Comparison of ENCODE assay signal across 1 cellular context in genomic region chr16:89490386-89491237, GRCh38.
TF ChIP-seq lines count a peak whose summit lies in the region.

Gene ANKRD11 (minus strand): TSS chr16:89490561. CDS start chr16:89317019, 173,542 bp downstream.

TF ChIP-seq in HepG2, 621 proteins besides CTCF, POLR2A, EP300 and RAD21 (continued from another document and continues in another):
- TF ChIP-seq KIAA2018 (CRISPR knock-in tag; IDR thresholded peaks at IDR 0.05; ENCODE audit: borderline replicate concordance) (no peak), SP2 (CRISPR knock-in tag; IDR thresholded peaks at IDR 0.05) (peak; percentile 100), ARID4A (CRISPR knock-in tag; IDR thresholded peaks at IDR 0.05; ENCODE audit: borderline replicate concordance) (peak; percentile 98), ZNF557 (CRISPR knock-in tag; IDR thresholded peaks at IDR 0.05) (no peak), ERF (CRISPR knock-in tag; IDR thresholded peaks at IDR 0.05) (peak; percentile 79), GATA4 (IDR thresholded peaks at IDR 0.05; ENCODE audit: borderline replicate concordance, low read depth) (no peak; the same call in 1 of the 2 replicates), ZNF446 (CRISPR knock-in tag; IDR thresholded peaks at IDR 0.05) (no peak), NFATC3 (CRISPR knock-in tag; IDR thresholded peaks at IDR 0.05) (no peak), THAP9 (CRISPR knock-in tag; IDR thresholded peaks at IDR 0.05; ENCODE audit: borderline replicate concordance) (peak; percentile 95; the same call in 1 of the 2 replicates), ISL2 (CRISPR knock-in tag; IDR thresholded peaks at IDR 0.05) (peak; percentile 4; the same call in 1 of the 2 replicates), PLRG1 (conservative IDR thresholded peaks at IDR 0.05) (no peak), USF2 (IDR thresholded peaks at IDR 0.05; ENCODE audit: low read depth, low read length) (no peak), USF2 (CRISPR knock-in tag; IDR thresholded peaks at IDR 0.05; ENCODE audit: borderline replicate concordance) (no peak; the same call in 1 of the 2 replicates), MED8 (CRISPR knock-in tag; IDR thresholded peaks at IDR 0.05; ENCODE audit: insufficient replicate concordance) (peak; percentile 83), HMG20B (CRISPR knock-in tag; conservative IDR thresholded peaks at IDR 0.05) (no peak), NRL (CRISPR knock-in tag; IDR thresholded peaks at IDR 0.05; ENCODE audit: borderline replicate concordance) (peak; percentile 90), RAD51 (IDR thresholded peaks at IDR 0.05; ENCODE audit: borderline replicate concordance) (no peak), ZNF747 (CRISPR knock-in tag; IDR thresholded peaks at IDR 0.05; ENCODE audit: borderline replicate concordance) (no peak), DNMT3B (CRISPR knock-in tag; conservative IDR thresholded peaks at IDR 0.05) (no peak; the same call in 1 of the 2 replicates), RARG (CRISPR knock-in tag; IDR thresholded peaks at IDR 0.05; ENCODE audit: low read depth) (no peak; the same call in 1 of the 2 replicates), NFKB2 (CRISPR knock-in tag; IDR thresholded peaks at IDR 0.05; ENCODE audit: borderline replicate concordance) (peak; percentile 75; the same call in 1 of the 2 replicates), KAT7 (CRISPR knock-in tag; IDR thresholded peaks at IDR 0.05; ENCODE audit: borderline replicate concordance) (peak; percentile 72), POGZ (CRISPR knock-in tag; IDR thresholded peaks at IDR 0.05) (peak; percentile 77; the same call in 1 of the 2 replicates), U2AF1 (optimal IDR thresholded peaks at IDR 0.05; ENCODE audit: low read depth, low read length) (no peak), ZFY (CRISPR knock-in tag; IDR thresholded peaks at IDR 0.05) (peak; percentile 93), KDM4B (CRISPR knock-in tag; IDR thresholded peaks at IDR 0.05) (0 out of 2 replicates have a peak, but pooled peaks have one; percentile 55)
- TF ChIP-seq, protein P1, sequence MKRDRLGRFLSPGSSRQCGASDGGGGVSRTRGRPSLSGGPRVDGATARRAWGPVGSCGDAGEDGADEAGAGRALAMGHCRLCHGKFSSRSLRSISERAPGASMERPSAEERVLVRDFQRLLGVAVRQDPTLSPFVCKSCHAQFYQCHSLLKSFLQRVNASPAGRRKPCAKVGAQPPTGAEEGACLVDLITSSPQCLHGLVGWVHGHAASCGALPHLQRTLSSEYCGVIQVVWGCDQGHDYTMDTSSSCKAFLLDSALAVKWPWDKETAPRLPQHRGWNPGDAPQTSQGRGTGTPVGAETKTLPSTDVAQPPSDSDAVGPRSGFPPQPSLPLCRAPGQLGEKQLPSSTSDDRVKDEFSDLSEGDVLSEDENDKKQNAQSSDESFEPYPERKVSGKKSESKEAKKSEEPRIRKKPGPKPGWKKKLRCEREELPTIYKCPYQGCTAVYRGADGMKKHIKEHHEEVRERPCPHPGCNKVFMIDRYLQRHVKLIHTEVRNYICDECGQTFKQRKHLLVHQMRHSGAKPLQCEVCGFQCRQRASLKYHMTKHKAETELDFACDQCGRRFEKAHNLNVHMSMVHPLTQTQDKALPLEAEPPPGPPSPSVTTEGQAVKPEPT (CRISPR knock-in tag; IDR thresholded peaks at IDR 0.05; ENCODE audit: low read depth): 0 out of 2 replicates have a peak, but pooled peaks have one; percentile 53
- TF ChIP-seq, protein P2, sequence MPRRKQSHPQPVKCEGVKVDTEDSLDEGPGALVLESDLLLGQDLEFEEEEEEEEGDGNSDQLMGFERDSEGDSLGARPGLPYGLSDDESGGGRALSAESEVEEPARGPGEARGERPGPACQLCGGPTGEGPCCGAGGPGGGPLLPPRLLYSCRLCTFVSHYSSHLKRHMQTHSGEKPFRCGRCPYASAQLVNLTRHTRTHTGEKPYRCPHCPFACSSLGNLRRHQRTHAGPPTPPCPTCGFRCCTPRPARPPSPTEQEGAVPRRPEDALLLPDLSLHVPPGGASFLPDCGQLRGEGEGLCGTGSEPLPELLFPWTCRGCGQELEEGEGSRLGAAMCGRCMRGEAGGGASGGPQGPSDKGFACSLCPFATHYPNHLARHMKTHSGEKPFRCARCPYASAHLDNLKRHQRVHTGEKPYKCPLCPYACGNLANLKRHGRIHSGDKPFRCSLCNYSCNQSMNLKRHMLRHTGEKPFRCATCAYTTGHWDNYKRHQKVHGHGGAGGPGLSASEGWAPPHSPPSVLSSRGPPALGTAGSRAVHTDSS (CRISPR knock-in tag; conservative IDR thresholded peaks at IDR 0.05): 0 out of 2 replicates have a peak, but pooled peaks have one; percentile 89
